ENCODE assay signal across 16 cellular contexts in genomic region chr11:100831929-100832480, GRCh38.
DNase-seq lines count a peak whose midpoint lies in the region; ATAC-seq, FAIRE-seq and TF ChIP-seq lines count a peak whose summit lies in the region.
"Had no signal": no experiment of that assay in that cellular context is flagged by ENCODE, and none has a peak within 500 bp of the region (broad histone marks: within the 10 kb centered on the region; RNA-seq: fewer than 3 reads in every experiment).

No MANE protein-coding gene starts in this region.

- TF ChIP-seq EP300 in gastroesophageal sphincter (IDR thresholded peaks at IDR 0.05), result no peak

- CTCF ChIA-PET in Panc1 (lab: Charles Lee), result interaction anchor here (0.5 kb wide), 1 partner anchor 151 kb away, joined by 3 read pairs; no protein-coding TSS in a partner anchor

- FAIRE-seq in GM12892 (lab: Jason Lieb, UNC), result peak; percentile 54
- FAIRE-seq: H54 had no signal

- no peak for DNase-seq in GM12892 (ENCODE audit: insufficient read length)
- no peak for DNase-seq in Panc1 (ENCODE audit: low read depth, low spot score)
- no peak for DNase-seq in sciatic nerve (ENCODE audit: low spot score)
- DNase-seq in SW 1271 (lab: John Stamatoyannopoulos, UW), result no peak
- no peak for DNase-seq in H7
- DNase-seq: activated CD4-positive, alpha-beta memory T cell treated with anti-CD3 and anti-CD28 coated beads, Interleukin-2, amount 10 ng/mL, durations not matched to agents 7 days and 5 days; amygdala; natural killer cell; NCI-H2029 treated with DMSO at 0.1 percent for 48 hours; stimulated activated CD4-positive, alpha-beta T cell treated with anti-CD3 and anti-CD28 coated beads, Interleukin-4, amount 100 ng/mL, for 1 hour had no signal

- ATAC-seq in Panc1 (no peak), gastroesophageal sphincter (peak; percentile 19), sciatic nerve (peak; percentile 63), HG03045 (IDR thresholded peaks at IDR 0.05; ENCODE audit: unreplicated experiment) (no peak)
- ATAC-seq: natural killer cell had no signal

- TF ChIP-seq POLR2A in GM12892 (IDR thresholded peaks at IDR 0.05; ENCODE audit: low read depth, low read length), result no peak
- TF ChIP-seq POLR2A in gastroesophageal sphincter (IDR thresholded peaks at IDR 0.05), result no peak

- WGBS in gastroesophageal sphincter (ENCODE audit: low coverage in 1 of 2), 2 donors, result 66 to 77% methylated on average over 3 to 4 of the region's 5 CpGs

- H3K36me3 ChIP-seq in Panc1 (ENCODE audit: control insufficient read depth, insufficient read depth, low read length), result no peaks in the 10 kb centered on the region
- no peaks in the 10 kb centered on the region for H3K36me3 ChIP-seq in gastroesophageal sphincter
- H3K36me3 ChIP-seq in H7 (replicated peaks; ENCODE audit: control insufficient read depth, insufficient read depth, low read length), result no peaks in the 10 kb centered on the region
- H3K36me3 ChIP-seq: esophagus muscularis mucosa had no signal

- intact Hi-C loops in Panc1 (cut with micrococcal nuclease; ENCODE audit: unreplicated experiment), result no loop called here
- intact Hi-C loops in sciatic nerve (cut with DNase I), result no loop called here

- H3K27me3 ChIP-seq in Panc1 (ENCODE audit: control insufficient read depth, insufficient read depth, low read length) (no peaks in the 10 kb centered on the region), gastroesophageal sphincter (no peaks in the 10 kb centered on the region), H7 (ENCODE audit: control insufficient read depth, insufficient read depth, low read length) (no peaks in the 10 kb centered on the region)
- H3K27me3 ChIP-seq: esophagus muscularis mucosa had no signal

- POLR2A ChIA-PET in Panc1 (lab: Charles Lee), result interaction anchor here (0.7 kb wide), 1 partner anchor 56 kb away, joined by 3 read pairs; no protein-coding TSS in a partner anchor

- no peak overlapping the region for H3K4me3 ChIP-seq in Panc1 (ENCODE audit: low read depth in 2 of 2, low read length in 2 of 2)
- no peak overlapping the region for H3K4me3 ChIP-seq in gastroesophageal sphincter
- no peak overlapping the region for H3K4me3 ChIP-seq in H7 (ENCODE audit: insufficient read depth, low read depth, low read length)
- H3K4me3 ChIP-seq: esophagus muscularis mucosa, lung, SK-N-MC had no signal

- H3K27ac ChIP-seq in Panc1 (ENCODE audit: low read length) (peak overlapping the region; percentile 24; the same call in 1 of the 2 replicates), gastroesophageal sphincter (peak overlapping the region in 1 of 4 donors; percentile 36)
- H3K27ac ChIP-seq: SK-N-MC had no signal

- in situ Hi-C loops in Panc1 (cut with HindIII; ENCODE audit: low pct_unique_long_range_greater_than_20kb, low sequenced_read_pairs), result no loop called here

- no peaks in the 10 kb centered on the region for H3K9me3 ChIP-seq in Panc1 (ENCODE audit: control insufficient read depth, insufficient read depth, low read depth, low read length)
- H3K9me3 ChIP-seq in gastroesophageal sphincter, result no peaks in the 10 kb centered on the region
- H3K9me3 ChIP-seq: esophagus muscularis mucosa had no signal

- no TSS peak for BruUV-seq in Panc1 (replicated peaks; lab: Mats Ljungman, UMichigan)

- H3K4me1 ChIP-seq in Panc1 (ENCODE audit: control insufficient read depth, insufficient read depth, low read length) (peaks cover 4% of the 10 kb centered on the region), gastroesophageal sphincter (peaks cover 0 to 34% (median 4%) of the 10 kb centered on the region in 3 donors)

- no peak for TF ChIP-seq CTCF in Panc1 (IDR thresholded peaks at IDR 0.05)
- no peak for TF ChIP-seq CTCF in gastroesophageal sphincter (IDR thresholded peaks at IDR 0.05)

Comparison
In these comparisons a context has a peak if more than half of its experiments do, and no peak if none do; other contexts are left out.
1. ATAC-seq: peak in gastroesophageal sphincter (single experiment) and sciatic nerve (single experiment); none in Panc1 (single experiment) and HG03045 (single experiment).